In genomic region chr4:21765810-21766407, GRCh38 we compare ENCODE assay signal across 8 cellular contexts.
A peak's percentile ranks its signal among the peaks of the same experiment; 100 is the strongest.
DNase-seq lines count a peak whose midpoint lies in the region; ATAC-seq, FAIRE-seq and TF ChIP-seq lines count a peak whose summit lies in the region.

No MANE protein-coding gene starts in this region.

- H3K4me1 ChIP-seq in endothelial cell of umbilical vein (ENCODE audit: control insufficient read depth, extremely low read depth, insufficient read depth, low read length) = peaks cover 12% of the 10 kb centered on the region

- no peak for TF ChIP-seq POLR2A in endothelial cell of umbilical vein (IDR thresholded peaks at IDR 0.05; ENCODE audit: low read depth, low read length)

- peak; percentile 87 for FAIRE-seq in endothelial cell of umbilical vein (lab: Jason Lieb, UNC)

- peaks cover 33 to 50% of the 10 kb centered on the region in 2 experiments for H3K27me3 ChIP-seq in endothelial cell of umbilical vein (ENCODE audit: control insufficient read depth in 2 of 2, insufficient read depth in 2 of 2, low read length in 2 of 2)

- H4K20me1 ChIP-seq in endothelial cell of umbilical vein (replicated peaks; ENCODE audit: control insufficient read depth, extremely low read depth, insufficient read depth, low read length) = no peaks in the 10 kb centered on the region

- H2AFZ ChIP-seq in endothelial cell of umbilical vein (ENCODE audit: low read depth, low read length) = no peak overlapping the region

- POLR2A ChIA-PET in RWPE1 (lab: Yijun Ruan, JAX; ENCODE audit: low non-redundant PET) = no interaction called here
- POLR2A ChIA-PET in endothelial cell of umbilical vein (lab: Charles Lee) = no interaction called here

- DNase-seq in NCI-H2171 treated with DMSO at 0.1 percent for 48 hours (lab: John Stamatoyannopoulos, UW) = peak; percentile 15
- no peak for DNase-seq in NCI-H2171 (lab: John Stamatoyannopoulos, UW)
- peak; percentile 13 for DNase-seq in HuH-7 (ENCODE audit: low spot score)
- DNase-seq in RWPE1 (ENCODE audit: low spot score) = peak; percentile 64
- peak; percentile 75 for DNase-seq in endothelial cell of umbilical vein (ENCODE audit: low read depth, low spot score)
- peak; percentile 26 for DNase-seq in mucosa of gallbladder (ENCODE audit: low spot score)
- no peak for DNase-seq in NCI-H1048 (lab: John Stamatoyannopoulos, UW)

- no peak overlapping the region for H3K4me3 ChIP-seq in endothelial cell of umbilical vein (replicated peaks in 1 of 3; ENCODE audit: insufficient read depth in 1 of 3, low read depth in 1 of 3, low read length in 3 of 3)

- no peaks in the 10 kb centered on the region for H3K79me2 ChIP-seq in endothelial cell of umbilical vein (ENCODE audit: control insufficient read depth, insufficient read depth, low read length)

- H3K27ac ChIP-seq in RWPE1 (no peak overlapping the region), endothelial cell of umbilical vein (ENCODE audit: insufficient read depth, low read depth, low read length) (no peak overlapping the region)

- H3K4me2 ChIP-seq in endothelial cell of umbilical vein (ENCODE audit: insufficient read depth, low read length) = no peak overlapping the region

- peak; percentile 69 for ATAC-seq in GM21423 (IDR thresholded peaks at IDR 0.05; ENCODE audit: unreplicated experiment)

- H3K9ac ChIP-seq in endothelial cell of umbilical vein (replicated peaks; ENCODE audit: extremely low read depth, insufficient read depth, low read length) = no peak overlapping the region

- intact Hi-C loops in endothelial cell of umbilical vein (cut with micrococcal nuclease) = loop anchor here (5.0 kb wide), 1 partner anchor 1079 kb away; no protein-coding TSS in a partner anchor

- TF ChIP-seq CTCF in RWPE1 (conservative IDR thresholded peaks at IDR 0.05; ENCODE audit: low read depth) = peak; percentile 87
- TF ChIP-seq CTCF in endothelial cell of umbilical vein (IDR thresholded peaks at IDR 0.05; ENCODE audit: extremely low read depth in 1 of 2, insufficient read depth in 1 of 2, low read depth in 1 of 2, low read length in 2 of 2) = peak; percentile 74 to 78

- CTCF ChIA-PET in RWPE1 (lab: Yijun Ruan, JAX) (interaction anchor here (0.6 to 1.1 kb wide), 7 partner anchors 90 to 904 kb away, joined by 3 to 8 read pairs (median 4); no protein-coding TSS in a partner anchor), endothelial cell of umbilical vein (lab: Charles Lee) (interaction anchor here (0.5 to 7.7 kb wide), 34 partner anchors 9 to 992 kb away, joined by 3 to 403 read pairs (median 4); no protein-coding TSS in a partner anchor)

- H3K36me3 ChIP-seq in endothelial cell of umbilical vein (ENCODE audit: control insufficient read depth in 2 of 2, extremely low read depth in 1 of 2, insufficient read depth in 2 of 2, low read length in 2 of 2) = no peaks in the 10 kb centered on the region

- H3K9me1 ChIP-seq in endothelial cell of umbilical vein (replicated peaks; ENCODE audit: control insufficient read depth, extremely low read depth, insufficient read depth, low read length) = no peaks in the 10 kb centered on the region

- H3K9me3 ChIP-seq in endothelial cell of umbilical vein (replicated peaks; ENCODE audit: control insufficient read depth, insufficient read depth, low read length) = no peaks in the 10 kb centered on the region

- BruUV-seq in endothelial cell of umbilical vein (replicated peaks; lab: Mats Ljungman, UMichigan) = no TSS peak

- dilution Hi-C loops in endothelial cell of umbilical vein (cut with MboI; ENCODE audit: extremely low pct_ligation_motif_present, low sequenced_read_pairs) = loop anchor here (25.0 kb wide), 1 partner anchor 229 kb away; no protein-coding TSS in a partner anchor

TF ChIP-seq in endothelial cell of umbilical vein, 7 proteins besides CTCF, POLR2A, EP300 and RAD21:
- TF ChIP-seq MAX (IDR thresholded peaks at IDR 0.05; ENCODE audit: insufficient read depth, insufficient read length) (no peak), GATA2 (IDR thresholded peaks at IDR 0.05; ENCODE audit: insufficient read depth, insufficient read length, low read depth, low read length) (no peak), EZH2 (IDR thresholded peaks at IDR 0.05; ENCODE audit: borderline replicate concordance, low read depth, low read length, severe bottlenecking) (no peak), JUN (IDR thresholded peaks at IDR 0.05; ENCODE audit: borderline replicate concordance, insufficient read depth, insufficient read length, low read depth) (no peak), MYC (IDR thresholded peaks at IDR 0.05; ENCODE audit: low read depth, low read length) (no peak), POLR2AphosphoS5 (IDR thresholded peaks at IDR 0.05; ENCODE audit: insufficient read depth, low read depth, low read length) (no peak)
TF ChIP-seq in endothelial cell of umbilical vein: peak in this region for 0.

Comparison
In these comparisons a context has a peak if more than half of its experiments do, and no peak if none do; other contexts are left out.
1. DNase-seq: peak in NCI-H2171 treated with DMSO at 0.1 percent for 48 hours (single experiment), HuH-7 (single experiment), RWPE1 (single experiment), endothelial cell of umbilical vein (single experiment) and mucosa of gallbladder (single experiment); none in NCI-H2171 (single experiment) and NCI-H1048 (single experiment).